18 cellular contexts compared by ENCODE assay signal in genomic region chrX:151981129-151981528, GRCh38. TPM values are rescaled to one million over a fixed set of nuclear protein-coding genes. Genes with fewer than 3 reads are reported as not detected.
DNase-seq lines count a peak whose midpoint lies in the region; ATAC-seq and TF ChIP-seq lines count a peak whose summit lies in the region.
"Had no signal": no experiment of that assay in that cellular context is flagged by ENCODE, and none has a peak within 500 bp of the region (broad histone marks: within the 10 kb centered on the region; RNA-seq: fewer than 3 reads in every experiment).

No MANE protein-coding gene starts in this region.

- intact Hi-C loops in vagina (cut with DNase I), result no loop called here
- intact Hi-C loops in activated CD4-positive, alpha-beta memory T cell treated with anti-CD3 and anti-CD28 coated beads for 36 hours (cut with micrococcal nuclease), result no loop called here

- H3K4me1 Mint-ChIP-seq in activated CD4-positive, alpha-beta memory T cell treated with anti-CD3 and anti-CD28 coated beads for 36 hours (ENCODE audit: low read depth), result no peaks in the 10 kb centered on the region
- H3K4me1 Mint-ChIP-seq: CD4-positive, alpha-beta memory T cell; central memory CD8-positive, alpha-beta T cell; naive thymus-derived CD8-positive, alpha-beta T cell had no signal

- H3K27me3 Mint-ChIP-seq in activated CD4-positive, alpha-beta memory T cell treated with anti-CD3 and anti-CD28 coated beads for 36 hours, result peaks cover 1% of the 10 kb centered on the region
- H3K27me3 Mint-ChIP-seq: central memory CD8-positive, alpha-beta T cell had no signal

- H3K36me3 ChIP-seq in vagina, result no peaks in the 10 kb centered on the region
- H3K36me3 ChIP-seq: left ventricle myocardium inferior, tibial nerve had no signal

- ATAC-seq in foreskin keratinocyte, result peak; percentile 79
- ATAC-seq: naive thymus-derived CD8-positive, alpha-beta T cell had no signal

- H3K27ac ChIP-seq in foreskin keratinocyte, result peak overlapping the region; percentile 75
- H3K27ac ChIP-seq in vagina, result peak overlapping the region; percentile 59
- H3K27ac ChIP-seq: tibial nerve had no signal

- TF ChIP-seq POLR2A in vagina (IDR thresholded peaks at IDR 0.05), result no peak

- no peak overlapping the region for H3K4me3 Mint-ChIP-seq in activated CD4-positive, alpha-beta memory T cell treated with anti-CD3 and anti-CD28 coated beads for 36 hours
- H3K4me3 Mint-ChIP-seq: CD4-positive, alpha-beta memory T cell; central memory CD8-positive, alpha-beta T cell; naive thymus-derived CD8-positive, alpha-beta T cell; T-helper 1 cell treated with Interleukin-12 subunit alpha and Interleukin-12 subunit beta and Interleukin-4 antibody, amounts not matched to agents 30 μg/mL and 1 μg/mL, for 36 hours had no signal

- no peaks in the 10 kb centered on the region for H3K27me3 ChIP-seq in foreskin keratinocyte
- no peaks in the 10 kb centered on the region for H3K27me3 ChIP-seq in vagina
- H3K27me3 ChIP-seq: tibial nerve had no signal

- no peaks in the 10 kb centered on the region for H3K9me3 ChIP-seq in vagina
- H3K9me3 ChIP-seq: left ventricle myocardium inferior, tibial nerve had no signal

- no peak for TF ChIP-seq CTCF in foreskin keratinocyte (conservative IDR thresholded peaks at IDR 0.05)
- TF ChIP-seq CTCF in vagina (IDR thresholded peaks at IDR 0.05), result no peak

- H3K36me3 Mint-ChIP-seq in activated CD4-positive, alpha-beta memory T cell treated with anti-CD3 and anti-CD28 coated beads for 36 hours, result no peaks in the 10 kb centered on the region
- H3K36me3 Mint-ChIP-seq: CD4-positive, alpha-beta memory T cell; naive thymus-derived CD8-positive, alpha-beta T cell had no signal

- peak; percentile 44 for DNase-seq in HT-29 (ENCODE audit: low spot score)
- DNase-seq in amniotic epithelial cell (ENCODE audit: low read depth), result peak; percentile 67
- peak in 1 of 2 donors; percentile 81 for DNase-seq in foreskin keratinocyte
- DNase-seq in vagina (ENCODE audit: extremely low spot score in 2 of 2), result peak in 1 of 2 donors; percentile 65
- DNase-seq in HuH-7 (ENCODE audit: low spot score), result no peak
- no peak for DNase-seq in NCI-H128 (lab: John Stamatoyannopoulos, UW; ENCODE audit: unreplicated experiment)
- no peak for DNase-seq in activated CD4-positive, alpha-beta memory T cell treated with anti-CD3 and anti-CD28 coated beads for 36 hours
- DNase-seq: activated CD4-positive, CD25-positive, alpha-beta regulatory T cell treated with anti-CD3 and anti-CD28 coated beads, Interleukin-2, amount 50 U/mL, for 72 hours; activated CD8-positive, alpha-beta memory T cell treated with anti-CD3 and anti-CD28 coated beads, Interleukin-2, amount 50 U/mL, for 4 hours; activated naive CD4-positive, alpha-beta T cell treated with Interleukin-2 at 50 U/mL for 16 hours; CD4-positive, alpha-beta memory T cell; left ventricle myocardium inferior; naive thymus-derived CD8-positive, alpha-beta T cell; NCI-H1092; NCI-H446 had no signal

- H3K9me3 Mint-ChIP-seq in activated CD4-positive, alpha-beta memory T cell treated with anti-CD3 and anti-CD28 coated beads for 36 hours, result no peaks in the 10 kb centered on the region
- H3K9me3 Mint-ChIP-seq: CD4-positive, alpha-beta memory T cell; naive thymus-derived CD8-positive, alpha-beta T cell; T-helper 1 cell treated with Interleukin-12 subunit alpha and Interleukin-12 subunit beta and Interleukin-4 antibody, amounts not matched to agents 30 μg/mL and 1 μg/mL, for 36 hours had no signal

- POLR2A ChIA-PET in activated CD4-positive, alpha-beta memory T cell treated with anti-CD3 and anti-CD28 coated beads for 36 hours (lab: Charles Lee), result no interaction called here

- H3K4me3 ChIP-seq in vagina, result no peak overlapping the region
- H3K4me3 ChIP-seq: left ventricle myocardium inferior, tibial nerve had no signal

- H3K4me1 ChIP-seq in foreskin keratinocyte (peaks cover 44% of the 10 kb centered on the region), vagina (peaks cover 23% of the 10 kb centered on the region)
- H3K4me1 ChIP-seq: tibial nerve had no signal

- no peak overlapping the region for H3K27ac Mint-ChIP-seq in activated CD4-positive, alpha-beta memory T cell treated with anti-CD3 and anti-CD28 coated beads for 36 hours
- H3K27ac Mint-ChIP-seq: CD4-positive, alpha-beta memory T cell; naive thymus-derived CD8-positive, alpha-beta T cell; T-helper 1 cell treated with Interleukin-12 subunit alpha and Interleukin-12 subunit beta and Interleukin-4 antibody, amounts not matched to agents 30 μg/mL and 1 μg/mL, for 36 hours had no signal

- CTCF ChIA-PET in activated CD4-positive, alpha-beta memory T cell treated with anti-CD3 and anti-CD28 coated beads for 36 hours (lab: Charles Lee), result no interaction called here

RNA-seq across cellular contexts. Expression of gene GABRE, which starts 6.7 kb away (rescaled TPM):
- 36.9 and 54.4 TPM in 2 replicates for total RNA-seq in HT-29 (2014; rRNA removed; shearing (Covaris generic))
- total RNA-seq in foreskin keratinocyte (8.3 and 9.8 TPM in 2 replicates), vagina (176 TPM)
- polyA plus RNA-seq in foreskin keratinocyte, result 3.9 and 4.4 TPM in 2 replicates
- total RNA-seq in activated CD4-positive, alpha-beta memory T cell treated with anti-CD3 and anti-CD28 coated beads for 36 hours, result not detected
- total RNA-seq: CD4-positive, alpha-beta memory T cell; naive thymus-derived CD8-positive, alpha-beta T cell had no signal
- polyA plus RNA-seq: CD4-positive, alpha-beta memory T cell; naive thymus-derived CD8-positive, alpha-beta T cell had no signal

Comparison
In these comparisons a context has a peak if more than half of its experiments do, and no peak if none do; other contexts are left out.
1. DNase-seq: peak in HT-29 (single experiment) and amniotic epithelial cell (single experiment); none in HuH-7 (single experiment), NCI-H128 (single experiment) and activated CD4-positive, alpha-beta memory T cell treated with anti-CD3 and anti-CD28 coated beads for 36 hours (single experiment).